In the genomic region with DNA sequence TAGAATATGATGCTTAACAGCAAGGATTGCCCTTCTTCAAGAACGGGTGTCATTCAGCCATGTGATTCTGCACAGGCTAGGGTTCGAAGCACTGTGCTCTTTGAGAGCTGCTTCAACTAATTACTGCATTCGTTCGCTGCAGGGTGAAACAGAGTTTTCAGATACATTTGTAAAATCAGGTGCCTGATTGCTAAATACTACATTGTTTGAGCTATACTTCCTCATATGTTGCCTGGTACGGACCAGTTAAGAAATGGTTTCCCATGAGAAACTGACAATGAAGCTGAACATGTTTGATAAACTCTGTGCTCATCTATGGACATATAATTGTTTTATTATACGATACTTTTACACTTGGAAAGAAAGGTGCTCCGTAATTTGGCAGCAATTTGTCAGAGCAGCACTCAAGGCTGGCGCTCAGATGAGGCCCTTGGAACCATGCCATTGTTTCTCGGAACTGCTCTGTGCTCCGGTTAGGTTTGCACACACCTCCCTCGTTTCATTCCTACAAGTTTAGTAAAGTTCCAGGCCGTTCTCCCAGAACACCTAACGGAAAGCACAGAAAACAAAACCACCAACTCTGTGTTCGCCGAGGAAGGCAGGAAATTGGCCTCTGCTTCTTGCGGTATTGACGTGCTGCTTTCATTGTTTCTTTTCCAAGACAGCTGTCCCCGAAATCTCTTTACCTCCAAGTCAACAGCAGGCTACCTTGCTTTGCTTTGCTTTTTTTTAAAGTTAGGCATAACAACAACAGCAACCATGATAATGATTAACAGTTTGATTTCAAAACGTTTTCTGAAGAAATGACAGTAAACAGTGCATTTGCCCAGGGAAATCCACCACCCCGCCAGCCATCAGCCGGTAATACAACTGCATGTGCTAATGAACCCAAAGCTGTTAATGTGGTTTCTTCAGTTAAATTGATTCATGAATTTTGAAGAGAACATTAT, we compare ENCODE assay signal across 1 cellular context.
TF ChIP-seq lines count a peak whose summit lies in the region.

No MANE protein-coding gene starts in this region.

TF ChIP-seq in WTC11, 78 proteins besides CTCF, POLR2A, EP300 and RAD21 (continued from another document):
- TF ChIP-seq, protein P1, sequence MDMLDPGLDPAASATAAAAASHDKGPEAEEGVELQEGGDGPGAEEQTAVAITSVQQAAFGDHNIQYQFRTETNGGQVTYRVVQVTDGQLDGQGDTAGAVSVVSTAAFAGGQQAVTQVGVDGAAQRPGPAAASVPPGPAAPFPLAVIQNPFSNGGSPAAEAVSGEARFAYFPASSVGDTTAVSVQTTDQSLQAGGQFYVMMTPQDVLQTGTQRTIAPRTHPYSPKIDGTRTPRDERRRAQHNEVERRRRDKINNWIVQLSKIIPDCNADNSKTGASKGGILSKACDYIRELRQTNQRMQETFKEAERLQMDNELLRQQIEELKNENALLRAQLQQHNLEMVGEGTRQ (CRISPR knock-in tag; IDR thresholded peaks at IDR 0.05), result no peak
- TF ChIP-seq ZNF263 (CRISPR knock-in tag; IDR thresholded peaks at IDR 0.05; ENCODE audit: low read depth) (no peak), ATF1 (CRISPR knock-in tag; IDR thresholded peaks at IDR 0.05) (no peak), HMGXB4 (CRISPR knock-in tag; IDR thresholded peaks at IDR 0.05) (no peak), NFYB (CRISPR knock-in tag; conservative IDR thresholded peaks at IDR 0.05; ENCODE audit: low read depth) (no peak), ZMAT4 (CRISPR knock-in tag; IDR thresholded peaks at IDR 0.05) (no peak), ZNF232 (CRISPR knock-in tag; IDR thresholded peaks at IDR 0.05) (no peak), MYBL2 (CRISPR knock-in tag; IDR thresholded peaks at IDR 0.05) (no peak), ZNF281 (CRISPR knock-in tag; IDR thresholded peaks at IDR 0.05) (no peak)
- TF ChIP-seq, protein P2, sequence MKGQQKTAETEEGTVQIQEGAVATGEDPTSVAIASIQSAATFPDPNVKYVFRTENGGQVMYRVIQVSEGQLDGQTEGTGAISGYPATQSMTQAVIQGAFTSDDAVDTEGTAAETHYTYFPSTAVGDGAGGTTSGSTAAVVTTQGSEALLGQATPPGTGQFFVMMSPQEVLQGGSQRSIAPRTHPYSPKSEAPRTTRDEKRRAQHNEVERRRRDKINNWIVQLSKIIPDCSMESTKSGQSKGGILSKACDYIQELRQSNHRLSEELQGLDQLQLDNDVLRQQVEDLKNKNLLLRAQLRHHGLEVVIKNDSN (CRISPR knock-in tag; IDR thresholded peaks at IDR 0.05), result no peak
- TF ChIP-seq, protein P3, sequence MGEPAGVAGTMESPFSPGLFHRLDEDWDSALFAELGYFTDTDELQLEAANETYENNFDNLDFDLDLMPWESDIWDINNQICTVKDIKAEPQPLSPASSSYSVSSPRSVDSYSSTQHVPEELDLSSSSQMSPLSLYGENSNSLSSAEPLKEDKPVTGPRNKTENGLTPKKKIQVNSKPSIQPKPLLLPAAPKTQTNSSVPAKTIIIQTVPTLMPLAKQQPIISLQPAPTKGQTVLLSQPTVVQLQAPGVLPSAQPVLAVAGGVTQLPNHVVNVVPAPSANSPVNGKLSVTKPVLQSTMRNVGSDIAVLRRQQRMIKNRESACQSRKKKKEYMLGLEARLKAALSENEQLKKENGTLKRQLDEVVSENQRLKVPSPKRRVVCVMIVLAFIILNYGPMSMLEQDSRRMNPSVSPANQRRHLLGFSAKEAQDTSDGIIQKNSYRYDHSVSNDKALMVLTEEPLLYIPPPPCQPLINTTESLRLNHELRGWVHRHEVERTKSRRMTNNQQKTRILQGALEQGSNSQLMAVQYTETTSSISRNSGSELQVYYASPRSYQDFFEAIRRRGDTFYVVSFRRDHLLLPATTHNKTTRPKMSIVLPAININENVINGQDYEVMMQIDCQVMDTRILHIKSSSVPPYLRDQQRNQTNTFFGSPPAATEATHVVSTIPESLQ (CRISPR knock-in tag; IDR thresholded peaks at IDR 0.05), result no peak
- TF ChIP-seq, protein P4, sequence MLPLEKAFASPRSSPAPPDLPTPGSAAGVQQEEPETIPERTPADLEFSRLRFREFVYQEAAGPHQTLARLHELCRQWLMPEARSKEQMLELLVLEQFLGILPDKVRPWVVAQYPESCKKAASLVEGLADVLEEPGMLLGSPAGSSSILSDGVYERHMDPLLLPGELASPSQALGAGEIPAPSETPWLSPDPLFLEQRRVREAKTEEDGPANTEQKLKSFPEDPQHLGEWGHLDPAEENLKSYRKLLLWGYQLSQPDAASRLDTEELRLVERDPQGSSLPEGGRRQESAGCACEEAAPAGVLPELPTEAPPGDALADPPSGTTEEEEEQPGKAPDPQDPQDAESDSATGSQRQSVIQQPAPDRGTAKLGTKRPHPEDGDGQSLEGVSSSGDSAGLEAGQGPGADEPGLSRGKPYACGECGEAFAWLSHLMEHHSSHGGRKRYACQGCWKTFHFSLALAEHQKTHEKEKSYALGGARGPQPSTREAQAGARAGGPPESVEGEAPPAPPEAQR (CRISPR knock-in tag; IDR thresholded peaks at IDR 0.05), result no peak
- TF ChIP-seq, protein P5, sequence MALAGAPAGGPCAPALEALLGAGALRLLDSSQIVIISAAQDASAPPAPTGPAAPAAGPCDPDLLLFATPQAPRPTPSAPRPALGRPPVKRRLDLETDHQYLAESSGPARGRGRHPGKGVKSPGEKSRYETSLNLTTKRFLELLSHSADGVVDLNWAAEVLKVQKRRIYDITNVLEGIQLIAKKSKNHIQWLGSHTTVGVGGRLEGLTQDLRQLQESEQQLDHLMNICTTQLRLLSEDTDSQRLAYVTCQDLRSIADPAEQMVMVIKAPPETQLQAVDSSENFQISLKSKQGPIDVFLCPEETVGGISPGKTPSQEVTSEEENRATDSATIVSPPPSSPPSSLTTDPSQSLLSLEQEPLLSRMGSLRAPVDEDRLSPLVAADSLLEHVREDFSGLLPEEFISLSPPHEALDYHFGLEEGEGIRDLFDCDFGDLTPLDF (CRISPR knock-in tag; IDR thresholded peaks at IDR 0.05), result no peak
